ENCODE assay signal across 8 cellular contexts in the genomic region with DNA sequence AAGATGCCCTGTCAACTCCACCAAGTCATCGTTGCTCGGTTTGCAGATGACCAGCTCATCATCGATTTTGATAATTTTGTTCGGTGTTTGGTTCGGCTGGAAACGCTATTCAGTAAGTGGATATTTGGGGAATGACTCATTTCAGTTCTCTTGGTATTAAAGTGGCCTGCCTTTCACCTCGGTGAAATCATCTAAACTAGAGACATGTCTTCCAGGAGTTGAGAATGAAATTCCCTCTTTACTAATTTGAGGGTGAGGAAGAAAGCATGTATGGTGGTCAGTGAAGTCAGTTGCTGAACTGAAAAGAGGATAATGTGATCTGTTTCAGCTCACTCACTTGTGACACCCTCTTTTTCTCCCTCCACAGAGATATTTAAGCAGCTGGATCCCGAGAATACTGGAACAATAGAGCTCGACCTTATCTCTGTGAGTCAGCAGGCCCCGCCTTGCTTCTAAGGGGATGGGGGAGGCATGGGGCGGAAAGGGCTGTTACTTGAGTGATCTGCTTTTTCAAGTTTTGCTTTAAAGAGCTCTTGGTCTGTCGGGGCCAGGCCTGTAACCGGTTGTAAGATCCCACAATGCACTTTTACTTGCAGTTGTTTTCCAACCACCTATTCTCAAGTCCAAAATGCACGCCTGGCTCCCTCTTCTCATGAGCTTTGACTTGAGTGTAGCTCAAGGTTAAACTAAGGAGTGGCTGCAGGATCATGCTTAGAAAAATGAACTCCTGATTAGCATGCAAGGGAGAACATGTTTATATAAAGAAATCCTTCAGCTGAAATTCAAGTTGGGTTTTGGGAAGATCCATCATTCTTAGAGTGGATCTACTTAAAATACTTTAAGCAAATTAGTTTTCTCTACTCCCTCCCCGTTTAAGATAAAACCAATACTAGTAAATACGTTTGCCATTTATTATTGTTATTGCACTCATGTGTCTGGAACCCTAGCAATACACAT. TPM values are rescaled to one million over a fixed set of nuclear protein-coding genes. Genes with fewer than 3 reads are reported as not detected.
DNase-seq lines count a peak whose midpoint lies in the region; ATAC-seq, FAIRE-seq and TF ChIP-seq lines count a peak whose summit lies in the region.

No MANE protein-coding gene starts in this region.

- peaks cover 11% of the 10 kb centered on the region for H3K4me1 ChIP-seq in GM12878 (ENCODE audit: control insufficient read depth, insufficient read depth, low read length)

- 22% methylated on average over 16 of the region's 16 CpGs for WGBS in GM12878 (ENCODE audit: insufficient coverage, insufficient replicate concordance, low lambda C conversion rate, missing lambda C conversion rate)

- TF ChIP-seq CTCF in GM12878 (IDR thresholded peaks at IDR 0.05 in 2 of 3, conservative IDR thresholded peaks at IDR 0.05 in 1 of 3; ENCODE audit: control insufficient read depth in 2 of 3, extremely low read depth in 1 of 3, insufficient read depth in 1 of 3, low read depth in 3 of 3, low read length in 3 of 3): no peak

- ATAC-seq in GM12878 (peak; percentile 76), HG03135 (IDR thresholded peaks at IDR 0.05; ENCODE audit: unreplicated experiment) (no peak)
- no peak for ATAC-seq in stimulated activated naive B cell treated with anti-CD40 and anti-IgM and Interleukin-4, amounts not matched to agents 10 μg/mL and 1 μg/mL and 100 μg/mL, for 72 hours (replicated peaks)

- peak overlapping the region; percentile 23; the same call in 1 of the 2 replicates for H3K4me2 ChIP-seq in GM12878 (ENCODE audit: control insufficient read depth, insufficient read depth)

- CTCF ChIA-PET in GM12878 (lab: Yijun Ruan, JAX): interaction anchor here (0.6 to 3.2 kb wide), 9 partner anchors 9 to 279 kb away, joined by 3 to 16 read pairs (median 4); no protein-coding TSS in a partner anchor

- H3K27me3 Mint-ChIP-seq in stimulated activated naive B cell treated with anti-CD40 and anti-IgM and Interleukin-4, amounts not matched to agents 10 μg/mL and 1 μg/mL and 100 μg/mL, for 72 hours: no peaks in the 10 kb centered on the region

- no peaks in the 10 kb centered on the region; a peak in 1 of 4 replicates for H3K36me3 ChIP-seq in GM12878 (ENCODE audit: control insufficient read depth in 2 of 2, insufficient read depth in 2 of 2, low read length in 1 of 2)
- H3K36me3 ChIP-seq in H7 (replicated peaks; ENCODE audit: control insufficient read depth, insufficient read depth, low read length): peaks cover 17% of the 10 kb centered on the region

- no peak for TF ChIP-seq POLR2A in GM12878 (IDR thresholded peaks at IDR 0.05; ENCODE audit: low read depth, low read length)

- H3K4me1 Mint-ChIP-seq in stimulated activated naive B cell treated with anti-CD40 and anti-IgM and Interleukin-4, amounts not matched to agents 10 μg/mL and 1 μg/mL and 100 μg/mL, for 72 hours: peaks cover 15 to 24% of the 10 kb centered on the region in 2 donors

- H3K4me3 ChIP-seq in GM12878 (no peak overlapping the region), H7 (ENCODE audit: insufficient read depth, low read depth, low read length) (no peak overlapping the region)

- H3K9me3 Mint-ChIP-seq in stimulated activated naive B cell treated with anti-CD40 and anti-IgM and Interleukin-4, amounts not matched to agents 10 μg/mL and 1 μg/mL and 100 μg/mL, for 72 hours: peaks cover 0 to 3% of the 10 kb centered on the region in 2 donors

- no peak for FAIRE-seq in GM12878 (lab: Jason Lieb, UNC)

- no peak overlapping the region for H3K4me3 Mint-ChIP-seq in stimulated activated naive B cell treated with anti-CD40 and anti-IgM and Interleukin-4, amounts not matched to agents 10 μg/mL and 1 μg/mL and 100 μg/mL, for 72 hours

- H3K27ac ChIP-seq in GM12878 (ENCODE audit: control insufficient read depth, insufficient read depth): no peak overlapping the region

- H3K27me3 ChIP-seq in GM12878 (replicated peaks in 1 of 2; ENCODE audit: control insufficient read depth in 2 of 2, insufficient read depth in 2 of 2, low read length in 1 of 2) (no peaks in the 10 kb centered on the region), H7 (ENCODE audit: control insufficient read depth, insufficient read depth, low read length) (no peaks in the 10 kb centered on the region)

- DNase-seq in DMS53 treated with DMSO at 0.1 percent for 48 hours (lab: John Stamatoyannopoulos, UW; ENCODE audit: unreplicated experiment) (peak; percentile 89), KBM-7 (peak; percentile 75), GM12878 (ENCODE audit: low read depth, low spot score) (no peak), inferior parietal cortex (ENCODE audit: extremely low spot score) (peak; percentile 59), H7 (no peak), SIG-M5 treated with dmso at 0.1 percent for 504 hours (lab: John Stamatoyannopoulos, UW; ENCODE audit: unreplicated experiment) (no peak)
- no peak for DNase-seq in stimulated activated naive B cell treated with anti-CD40 and anti-IgM and Interleukin-4, amounts not matched to agents 10 μg/mL and 1 μg/mL and 100 μg/mL, for 72 hours

- BruUV-seq in GM12878 (replicated peaks; lab: Mats Ljungman, UMichigan): no TSS peak

- in situ Hi-C loops in KBM-7 (cut with MboI; ENCODE audit: low pct_unique_long_range_greater_than_20kb, low sequenced_read_pairs): no loop called here
- in situ Hi-C loops in GM12878 (cut with MboI): no loop called here

- peak overlapping the region; percentile 38 for H3K27ac Mint-ChIP-seq in stimulated activated naive B cell treated with anti-CD40 and anti-IgM and Interleukin-4, amounts not matched to agents 10 μg/mL and 1 μg/mL and 100 μg/mL, for 72 hours

- TF ChIP-seq RAD21 in GM12878 (IDR thresholded peaks at IDR 0.05; ENCODE audit: insufficient read depth, low read depth, low read length): no peak

- RAD21 ChIA-PET in GM12878 (lab: Charles Lee; ENCODE audit: unreplicated experiment): interaction anchor here (1.0 to 1.7 kb wide), 5 partner anchors 9 to 561 kb away, joined by 3 to 6 read pairs (median 3); no protein-coding TSS in a partner anchor

- H3K9ac ChIP-seq in GM12878 (ENCODE audit: control insufficient read depth, insufficient read depth, low read length): no peak overlapping the region

- SMC1A ChIA-PET in GM12878 (lab: Charles Lee; ENCODE audit: uncharacterized antibody, unreplicated experiment): interaction anchor here (0.5 to 2.0 kb wide), 6 partner anchors 9 to 660 kb away, joined by 3 to 12 read pairs (median 4); no protein-coding TSS in a partner anchor

- POLR2A ChIA-PET in GM12878 (lab: Charles Lee): no interaction called here

- peaks cover 35 to 45% of the 10 kb centered on the region in 2 donors for H3K36me3 Mint-ChIP-seq in stimulated activated naive B cell treated with anti-CD40 and anti-IgM and Interleukin-4, amounts not matched to agents 10 μg/mL and 1 μg/mL and 100 μg/mL, for 72 hours

- TF ChIP-seq EP300 in GM12878 (IDR thresholded peaks at IDR 0.05; ENCODE audit: borderline replicate concordance in 1 of 2, control insufficient read depth in 1 of 2, low read depth in 2 of 2, low read length in 2 of 2): no peak

- peak overlapping the region; percentile 11; the same call in 1 of the 2 replicates for H2AFZ ChIP-seq in GM12878 (ENCODE audit: control insufficient read depth, low read depth, low read length)

- H4K20me1 ChIP-seq in GM12878 (ENCODE audit: control insufficient read depth, insufficient read depth): no peaks in the 10 kb centered on the region

- intact Hi-C loops in GM12878 (cut with micrococcal nuclease; ENCODE audit: unreplicated experiment): no loop called here

- no peaks in the 10 kb centered on the region for H3K9me3 ChIP-seq in GM12878 (replicated peaks; ENCODE audit: control insufficient read depth, insufficient read depth, low read length)

- H3K79me2 ChIP-seq in GM12878 (ENCODE audit: control insufficient read depth, insufficient read depth, low read length): no peaks in the 10 kb centered on the region

TF ChIP-seq in GM12878, 131 proteins besides CTCF, POLR2A, EP300 and RAD21 (continues in another document):
- TF ChIP-seq MTA2 (IDR thresholded peaks at IDR 0.05; ENCODE audit: low read depth) (peak; percentile 72), JUNB (IDR thresholded peaks at IDR 0.05) (peak; percentile 83), KLF5 (IDR thresholded peaks at IDR 0.05; ENCODE audit: partially characterized antibody) (no peak), ESRRA (IDR thresholded peaks at IDR 0.05; ENCODE audit: low read length) (no peak), RB1 (IDR thresholded peaks at IDR 0.05; ENCODE audit: borderline replicate concordance) (no peak), RUNX3 (IDR thresholded peaks at IDR 0.05; ENCODE audit: low read length) (peak; percentile 65), SMC3 (IDR thresholded peaks at IDR 0.05; ENCODE audit: borderline replicate concordance, low read length) (no peak), GABPA (IDR thresholded peaks at IDR 0.05; ENCODE audit: low read depth) (0 out of 2 replicates have a peak, but pooled peaks have one; percentile 27), ZNF274 (IDR thresholded peaks at IDR 0.05; ENCODE audit: insufficient read depth, insufficient read length) (no peak), KAT2A (conservative IDR thresholded peaks at IDR 0.05; ENCODE audit: control insufficient read depth, low read depth, low read length) (no peak), IRF4 (IDR thresholded peaks at IDR 0.05; ENCODE audit: low read depth, low read length) (peak; percentile 66; the same call in 1 of the 2 replicates), DPF2 (IDR thresholded peaks at IDR 0.05) (0 out of 2 replicates have a peak, but pooled peaks have one; percentile 28), FOXM1 (IDR thresholded peaks at IDR 0.05; ENCODE audit: low read depth, low read length) (no peak), WRNIP1 (IDR thresholded peaks at IDR 0.05; ENCODE audit: borderline replicate concordance, low read depth, low read length) (no peak)

RNA-seq across cellular contexts. Expression of a gene that starts 59.8 kb away (rescaled TPM):
- 0.93 and 1.9 TPM in 2 replicates for total RNA-seq in GM12878 (2013; cell fraction: nucleolus; rRNA removed)
- total RNA-seq in GM12878 (2014; rRNA removed) (12.2 and 16.3 TPM in 2 replicates), GM12878 (2014; rRNA removed; fragmentation: Illumina TruSeq; extraction: Trizol) (17.6 and 18.2 TPM in 2 replicates), GM12878 (2021) (17.9 and 18.9 TPM in 2 replicates)
- 12.0 TPM for polyA plus RNA-seq in GM12878 (2011; ENCODE audit: low read depth)
- polyA plus RNA-seq in GM12878 (2011; rRNA removed) (9.3 and 10.4 TPM in 2 replicates), GM12878 (2014; fragmentation: Illumina TruSeq; extraction: Trizol) (17.7 and 18.0 TPM in 2 replicates), GM12878 (2014; fragmentation: Nextera tagmentation; extraction: Ambion mirVana) (1 to 10 TPM; 6.0 to 8.2 TPM), GM12878 (2014; rRNA removed) (21.4 and 26.4 TPM in 2 replicates), GM12878 (2016; fragmentation: Nextera tagmentation; extraction: Ambion mirVana) (10 to 100 TPM; 15.7 to 16.9 TPM)
- polyA plus RNA-seq in GM12878 (2011; cell fraction: cytosol; rRNA removed): 5.4 and 6.3 TPM in 2 replicates
- 20.0 and 22.4 TPM in 2 replicates for polyA plus RNA-seq in GM12878 (2011; cell fraction: nucleus; rRNA removed)
- 4.8 and 9.3 TPM in 2 replicates for polyA plus RNA-seq in GM12878 (2012)
- polyA minus RNA-seq in GM12878 (2011; rRNA and poly(A)+ RNA removed): 8.2 and 10.8 TPM in 2 replicates
- polyA minus RNA-seq in GM12878 (2011; cell fraction: cytosol; rRNA and poly(A)+ RNA removed): 3.5 and 4.8 TPM in 2 replicates
- polyA minus RNA-seq in GM12878 (2011; cell fraction: nucleus; rRNA and poly(A)+ RNA removed): 4.1 and 9.7 TPM in 2 replicates
- total RNA-seq in H7 (2014; rRNA removed; shearing (Covaris generic)): 46.8 and 60.4 TPM in 2 replicates

Comparison
In these comparisons a context has a peak if more than half of its experiments do, and no peak if none do; other contexts are left out.
1. DNase-seq: peak in DMS53 treated with DMSO at 0.1 percent for 48 hours (single experiment), KBM-7 (single experiment) and inferior parietal cortex (single experiment); none in GM12878 (single experiment), stimulated activated naive B cell treated with anti-CD40 and anti-IgM and Interleukin-4, amounts not matched to agents 10 μg/mL and 1 μg/mL and 100 μg/mL, for 72 hours (single experiment), H7 (single experiment) and SIG-M5 treated with dmso at 0.1 percent for 504 hours (single experiment).